In the genomic region with DNA sequence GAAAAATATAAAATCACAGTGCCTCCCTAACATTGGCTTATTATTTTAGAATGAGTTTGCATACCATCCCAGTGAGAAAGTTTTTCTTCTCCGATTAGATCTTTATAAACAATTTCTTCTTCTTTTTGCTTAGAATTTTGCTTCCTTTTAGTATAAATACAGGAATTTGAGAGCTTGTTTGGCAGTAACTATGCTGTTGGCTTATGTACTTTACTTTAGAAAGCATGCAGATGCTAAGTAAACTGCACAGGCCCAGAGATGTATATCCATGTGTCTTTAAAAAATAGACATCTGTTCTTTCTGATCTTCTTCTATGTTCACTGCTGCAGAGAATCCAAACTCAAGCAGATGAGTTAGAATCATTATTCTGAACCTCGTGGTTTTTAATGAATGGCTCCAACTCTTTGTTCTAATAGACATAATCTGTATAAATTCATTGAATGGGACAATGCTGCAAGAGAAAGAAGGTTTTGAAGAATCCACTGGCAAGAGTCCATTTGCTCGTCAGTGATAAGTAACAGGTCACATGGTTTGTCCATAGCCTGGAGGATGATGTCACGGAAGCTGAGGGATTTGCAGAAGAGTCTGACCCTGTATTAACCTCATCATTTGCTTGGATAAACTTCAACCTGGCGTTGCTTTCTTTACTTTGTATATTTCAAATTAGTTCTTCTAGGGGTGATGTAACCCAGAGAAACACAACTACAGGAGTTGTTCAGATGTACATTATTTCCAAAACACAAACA, we compare ENCODE assay signal across 15 cellular contexts.
DNase-seq lines count a peak whose midpoint lies in the region; ATAC-seq and TF ChIP-seq lines count a peak whose summit lies in the region.
"Had no signal": no experiment of that assay in that cellular context is flagged by ENCODE, and none has a peak within 500 bp of the region (broad histone marks: within the 10 kb centered on the region; RNA-seq: fewer than 3 reads in every experiment).

No MANE protein-coding gene starts in this region.

- H3K9me3 ChIP-seq in tibial artery, result no peaks in the 10 kb centered on the region
- H3K9me3 ChIP-seq: gastrocnemius medialis, upper lobe of left lung had no signal

- no peak overlapping the region for H3K27ac ChIP-seq in tibial artery
- H3K27ac ChIP-seq: gastrocnemius medialis, upper lobe of left lung had no signal

- no peak for TF ChIP-seq CTCF in fibroblast of the aortic adventitia (IDR thresholded peaks at IDR 0.05; ENCODE audit: insufficient read depth, low read length)
- TF ChIP-seq CTCF in tibial artery (IDR thresholded peaks at IDR 0.05), result no peak

- no peaks in the 10 kb centered on the region for H3K27me3 ChIP-seq in tibial artery
- H3K27me3 ChIP-seq: gastrocnemius medialis, upper lobe of left lung had no signal

- ATAC-seq in SK-N-SH treated with all-trans-retinoic acid at 6 μM for 48 hours, result peak; percentile 62
- no peak for ATAC-seq in stimulated activated naive CD8-positive, alpha-beta T cell treated with anti-CD3 and anti-CD28 coated beads, Interleukin-15, Interleukin-2, amounts not matched to agents 100 U/mL and 50 U/mL, for 24 hours
- ATAC-seq: gastrocnemius medialis had no signal

- H3K36me3 ChIP-seq in tibial artery, result no peaks in the 10 kb centered on the region
- H3K36me3 ChIP-seq: gastrocnemius medialis, upper lobe of left lung had no signal

- H3K4me1 ChIP-seq in tibial artery, result no peaks in the 10 kb centered on the region
- H3K4me1 ChIP-seq: gastrocnemius medialis, upper lobe of left lung had no signal

- intact Hi-C loops in tibial artery (cut with DNase I; ENCODE audit: low total_unique reads), result loop anchor here (5.0 kb wide), 1 partner anchor 903 kb away; no protein-coding TSS in a partner anchor

- H3K4me3 ChIP-seq in fibroblast of the aortic adventitia (ENCODE audit: low read depth, low read length) (no peak overlapping the region), tibial artery (no peak overlapping the region)
- H3K4me3 ChIP-seq: gastrocnemius medialis, upper lobe of left lung had no signal

- peak; percentile 35 for DNase-seq in ELR (ENCODE audit: low read depth)
- peak; percentile 96 for DNase-seq in fibroblast of the aortic adventitia (ENCODE audit: low read depth)
- DNase-seq in pons (ENCODE audit: low spot score), result peak; percentile 71
- DNase-seq in activated CD4-positive, alpha-beta T cell treated with anti-CD3 and anti-CD28 coated beads, Interleukin-2, amount 50 U/mL, for 48 hours, result no peak
- DNase-seq in NCI-H2196 (lab: John Stamatoyannopoulos, UW; ENCODE audit: unreplicated experiment), result no peak
- DNase-seq in tibial artery, result no peak
- no peak for DNase-seq in stimulated activated naive CD8-positive, alpha-beta T cell treated with anti-CD3 and anti-CD28 coated beads, Interleukin-15, Interleukin-2, amounts not matched to agents 100 U/mL and 50 U/mL, for 24 hours
- DNase-seq: activated CD4-positive, alpha-beta T cell treated with anti-CD3 and anti-CD28 coated beads for 1 hour; activated naive CD8-positive, alpha-beta T cell treated with anti-CD3 and anti-CD28 coated beads, Interleukin-2, amount 10 ng/mL, durations not matched to agents 7 days and 5 days; C1 segment of cervical spinal cord; gastrocnemius medialis; NCI-H1105 treated with DMSO at 0.1 percent for 48 hours; stimulated activated CD4-positive, alpha-beta T cell treated with anti-CD3 and anti-CD28 coated beads, Interleukin-1b, Interleukin-23, amount 100 ng/mL, for 48 hours; upper lobe of left lung had no signal

TF ChIP-seq in SK-N-SH treated with all-trans-retinoic acid at 6 μM for 48 hours, 23 proteins besides CTCF, POLR2A, EP300 and RAD21:
- TF ChIP-seq ARNTL (CRISPR knock-in tag; IDR thresholded peaks at IDR 0.05; ENCODE audit: borderline replicate concordance, low read depth), result no peak
- TF ChIP-seq GLIS3 (CRISPR knock-in tag; IDR thresholded peaks at IDR 0.05), result no peak
- TF ChIP-seq ZFP3 (CRISPR knock-in tag; IDR thresholded peaks at IDR 0.05), result no peak
- TF ChIP-seq CREB5 (CRISPR knock-in tag; IDR thresholded peaks at IDR 0.05; ENCODE audit: low read depth), result no peak
- TF ChIP-seq CSRNP3 (CRISPR knock-in tag; IDR thresholded peaks at IDR 0.05), result no peak
- TF ChIP-seq BACH2 (CRISPR knock-in tag; IDR thresholded peaks at IDR 0.05; ENCODE audit: borderline replicate concordance), result no peak
- TF ChIP-seq SNAI2 (CRISPR knock-in tag; IDR thresholded peaks at IDR 0.05), result no peak
- TF ChIP-seq ZFP30 (CRISPR knock-in tag; IDR thresholded peaks at IDR 0.05), result no peak
- no peak for TF ChIP-seq TOX (CRISPR knock-in tag; IDR thresholded peaks at IDR 0.05; ENCODE audit: borderline replicate concordance)
- TF ChIP-seq, protein P1, sequence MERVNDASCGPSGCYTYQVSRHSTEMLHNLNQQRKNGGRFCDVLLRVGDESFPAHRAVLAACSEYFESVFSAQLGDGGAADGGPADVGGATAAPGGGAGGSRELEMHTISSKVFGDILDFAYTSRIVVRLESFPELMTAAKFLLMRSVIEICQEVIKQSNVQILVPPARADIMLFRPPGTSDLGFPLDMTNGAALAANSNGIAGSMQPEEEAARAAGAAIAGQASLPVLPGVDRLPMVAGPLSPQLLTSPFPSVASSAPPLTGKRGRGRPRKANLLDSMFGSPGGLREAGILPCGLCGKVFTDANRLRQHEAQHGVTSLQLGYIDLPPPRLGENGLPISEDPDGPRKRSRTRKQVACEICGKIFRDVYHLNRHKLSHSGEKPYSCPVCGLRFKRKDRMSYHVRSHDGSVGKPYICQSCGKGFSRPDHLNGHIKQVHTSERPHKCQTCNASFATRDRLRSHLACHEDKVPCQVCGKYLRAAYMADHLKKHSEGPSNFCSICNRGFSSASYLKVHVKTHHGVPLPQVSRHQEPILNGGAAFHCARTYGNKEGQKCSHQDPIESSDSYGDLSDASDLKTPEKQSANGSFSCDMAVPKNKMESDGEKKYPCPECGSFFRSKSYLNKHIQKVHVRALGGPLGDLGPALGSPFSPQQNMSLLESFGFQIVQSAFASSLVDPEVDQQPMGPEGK (CRISPR knock-in tag; IDR thresholded peaks at IDR 0.05; ENCODE audit: borderline replicate concordance), result no peak
- TF ChIP-seq ZNF70 (CRISPR knock-in tag; IDR thresholded peaks at IDR 0.05), result no peak
- no peak for TF ChIP-seq ZNF565 (CRISPR knock-in tag; conservative IDR thresholded peaks at IDR 0.05; ENCODE audit: low read depth)
- no peak for TF ChIP-seq RARB (CRISPR knock-in tag; IDR thresholded peaks at IDR 0.05)
- no peak for TF ChIP-seq ZC3H10 (CRISPR knock-in tag; IDR thresholded peaks at IDR 0.05)
- TF ChIP-seq ESRRG (CRISPR knock-in tag; IDR thresholded peaks at IDR 0.05), result no peak
- no peak for TF ChIP-seq ZNF8 (CRISPR knock-in tag; IDR thresholded peaks at IDR 0.05)
- no peak for TF ChIP-seq PPARA (CRISPR knock-in tag; IDR thresholded peaks at IDR 0.05; ENCODE audit: borderline replicate concordance)
- TF ChIP-seq ISL1 (CRISPR knock-in tag; IDR thresholded peaks at IDR 0.05), result no peak

Comparison
In these comparisons a context has a peak if more than half of its experiments do, and no peak if none do; other contexts are left out.
1. DNase-seq: peak in ELR (single experiment), fibroblast of the aortic adventitia (single experiment) and pons (single experiment); none in activated CD4-positive, alpha-beta T cell treated with anti-CD3 and anti-CD28 coated beads, Interleukin-2, amount 50 U/mL, for 48 hours (0 of 2), NCI-H2196 (single experiment), tibial artery (0 of 2) and stimulated activated naive CD8-positive, alpha-beta T cell treated with anti-CD3 and anti-CD28 coated beads, Interleukin-15, Interleukin-2, amounts not matched to agents 100 U/mL and 50 U/mL, for 24 hours (single experiment).